8 cellular contexts compared by ENCODE assay signal in the genomic region with DNA sequence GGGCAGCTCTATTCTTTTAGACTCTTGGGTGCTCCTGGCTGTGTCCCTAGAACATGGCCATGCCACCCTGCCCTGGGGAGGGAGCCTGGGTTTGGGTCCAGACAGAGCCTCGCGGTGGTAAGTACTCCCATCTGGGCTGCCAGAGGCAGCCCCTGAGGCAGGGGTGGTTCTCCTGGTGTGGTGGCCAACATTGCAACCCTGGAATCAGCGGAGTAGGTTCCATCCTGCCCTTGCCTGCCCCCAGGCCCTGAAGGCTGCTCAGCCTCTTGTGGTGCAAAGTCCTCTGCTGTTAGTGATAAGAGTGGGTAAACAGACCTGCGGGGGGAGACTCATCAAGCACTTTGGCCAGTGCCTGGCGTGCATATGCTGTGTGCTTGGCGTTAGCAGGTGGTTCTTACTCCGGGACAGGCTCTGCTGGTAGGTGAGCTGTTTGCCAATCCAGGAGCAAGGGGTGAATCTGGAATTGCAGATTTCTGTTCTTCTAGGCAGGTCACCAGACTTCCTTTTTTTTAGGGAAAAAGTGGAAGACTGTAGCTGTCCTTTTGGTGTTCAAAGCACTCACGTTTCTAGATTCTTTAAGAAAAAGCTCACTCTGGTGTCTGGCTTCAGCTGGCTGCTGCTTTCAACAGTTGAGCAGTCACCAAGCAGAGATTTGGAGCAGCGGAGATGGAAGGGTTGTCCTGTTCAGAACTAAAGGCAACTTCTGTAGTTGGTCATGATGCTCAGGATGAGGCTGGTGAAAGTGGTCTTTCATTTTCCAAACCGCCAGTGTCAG. TPM values are rescaled to one million over a fixed set of nuclear protein-coding genes. Genes with fewer than 3 reads are reported as not detected.
DNase-seq lines count a peak whose midpoint lies in the region; ATAC-seq and TF ChIP-seq lines count a peak whose summit lies in the region.

No MANE protein-coding gene starts in this region.

- WGBS in liver, result 35% methylated on average over 10 of the region's 10 CpGs

- peaks cover 6% of the 10 kb centered on the region; the same call in 1 of the 2 replicates for H3F3A ChIP-seq in GM23338 (replicated peaks; ENCODE audit: low read depth)

- no peaks in the 10 kb centered on the region for H3K9me3 ChIP-seq in BE2C
- no peaks in the 10 kb centered on the region for H3K9me3 ChIP-seq in liver (ENCODE audit: control insufficient read depth in 4 of 4, low read length in 3 of 4)
- H3K9me3 ChIP-seq in A673 (ENCODE audit: low read depth, low read length, poor library complexity, severe bottlenecking), result no peaks in the 10 kb centered on the region

- ATAC-seq in GM23338, result no peak
- ATAC-seq in GM19351 (IDR thresholded peaks at IDR 0.05; ENCODE audit: unreplicated experiment), result no peak

- no peak overlapping the region for H2AFZ ChIP-seq in GM23338

- no peak for TF ChIP-seq CTCF in BE2C (IDR thresholded peaks at IDR 0.05; ENCODE audit: low read depth, low read length)
- TF ChIP-seq CTCF in GM23338 (conservative IDR thresholded peaks at IDR 0.05; ENCODE audit: low read depth in 2 of 2), result 0 out of 4 replicates have a peak, but pooled peaks of 1 of the 2 experiments have one; percentile 1
- no peak for TF ChIP-seq CTCF in liver (IDR thresholded peaks at IDR 0.05; ENCODE audit: low read depth, low read length, missing input control)
- TF ChIP-seq CTCF in A673 (conservative IDR thresholded peaks at IDR 0.05; ENCODE audit: low read depth, low read length), result no peak

- peaks cover 51% of the 10 kb centered on the region for H4K20me1 ChIP-seq in GM23338 (replicated peaks; ENCODE audit: insufficient read depth)

- BruUV-seq in A673 (replicated peaks; lab: Mats Ljungman, UMichigan), result no TSS peak

- no peaks in the 10 kb centered on the region for H3K9me3 Mint-ChIP-seq in GM23338
- no peaks in the 10 kb centered on the region for H3K9me3 Mint-ChIP-seq in activated T-helper 1 cell treated with anti-CD3 and anti-CD28 coated beads, Interleukin-12 subunit alpha, Interleukin-12 subunit beta, Interleukin-2, Interleukin-4 antibody, amounts not matched to agents 30 ng/mL and 10 ng/mL and 1 ng/mL, durations not matched to agents 14 hours and 24 hours and 36 hours

- DNase-seq in BE2C (peak; percentile 55), GM23338 (ENCODE audit: low spot score) (no peak), A673 (ENCODE audit: low spot score) (no peak), AG08396 (ENCODE audit: low spot score) (no peak), CD1c-positive myeloid dendritic cell (ENCODE audit: extremely low spot score) (no peak)
- DNase-seq in activated T-helper 1 cell treated with anti-CD3 and anti-CD28 coated beads, Interleukin-12 subunit alpha, Interleukin-12 subunit beta, Interleukin-2, Interleukin-4 antibody, amounts not matched to agents 30 ng/mL and 10 ng/mL and 1 ng/mL, durations not matched to agents 14 hours and 24 hours and 36 hours (ENCODE audit: low spot score), result no peak

- peak overlapping the region; percentile 83; the same call in 2 of the 3 replicates for H3K4me3 Mint-ChIP-seq in GM23338
- H3K4me3 Mint-ChIP-seq in activated T-helper 1 cell treated with anti-CD3 and anti-CD28 coated beads, Interleukin-12 subunit alpha, Interleukin-12 subunit beta, Interleukin-2, Interleukin-4 antibody, amounts not matched to agents 30 ng/mL and 10 ng/mL and 1 ng/mL, durations not matched to agents 14 hours and 24 hours and 36 hours, result peak overlapping the region; percentile 84

- POLR2A ChIA-PET in A673 (lab: Charles Lee; ENCODE audit: low non-redundant PET), result no interaction called here

- H3K27ac Mint-ChIP-seq in GM23338, result no peak overlapping the region
- H3K27ac Mint-ChIP-seq in activated T-helper 1 cell treated with anti-CD3 and anti-CD28 coated beads, Interleukin-12 subunit alpha, Interleukin-12 subunit beta, Interleukin-2, Interleukin-4 antibody, amounts not matched to agents 30 ng/mL and 10 ng/mL and 1 ng/mL, durations not matched to agents 14 hours and 24 hours and 36 hours, result peak overlapping the region; percentile 40

- H3K4me2 ChIP-seq in GM23338, result peak overlapping the region; percentile 96

- peaks cover 43% of the 10 kb centered on the region for H3K36me3 Mint-ChIP-seq in GM23338 (ENCODE audit: low read depth)
- H3K36me3 Mint-ChIP-seq in activated T-helper 1 cell treated with anti-CD3 and anti-CD28 coated beads, Interleukin-12 subunit alpha, Interleukin-12 subunit beta, Interleukin-2, Interleukin-4 antibody, amounts not matched to agents 30 ng/mL and 10 ng/mL and 1 ng/mL, durations not matched to agents 14 hours and 24 hours and 36 hours (ENCODE audit: low read depth), result peaks cover 32% of the 10 kb centered on the region

- H3K36me3 ChIP-seq in BE2C (no peaks in the 10 kb centered on the region), GM23338 (ENCODE audit: insufficient read depth) (no peaks in the 10 kb centered on the region; the same call in 1 of the 2 replicates), liver (ENCODE audit: control insufficient read depth in 4 of 4, insufficient read depth in 3 of 4, low read depth in 1 of 4, low read length in 3 of 4) (peaks cover 0 to 8% (median under 1%) of the 10 kb centered on the region in 4 donors), A673 (ENCODE audit: insufficient read depth, low read length, poor library complexity, severe bottlenecking) (peaks cover 5% of the 10 kb centered on the region)

- H3K27ac ChIP-seq in GM23338 (ENCODE audit: low read depth) (no peak overlapping the region), liver (ENCODE audit: low read depth in 1 of 2, low read length in 2 of 2) (peak overlapping the region; percentile 4 to 9), A673 (ENCODE audit: low read depth, low read length, poor library complexity, severe bottlenecking) (no peak overlapping the region)

- peak overlapping the region; percentile 11; the same call in 1 of the 2 replicates for H3K4me3 ChIP-seq in BE2C (ENCODE audit: low read depth, low read length)
- H3K4me3 ChIP-seq in GM23338, result peak overlapping the region; percentile 10; the same call in 1 of the 2 replicates
- peak overlapping the region in 2 of 3 donors; percentile 3 to 29 for H3K4me3 ChIP-seq in liver (ENCODE audit: low read depth in 1 of 3, low read length in 3 of 3)
- no peak overlapping the region for H3K4me3 ChIP-seq in A673 (ENCODE audit: low read depth, low read length, poor library complexity, severe bottlenecking)

- peaks cover 40% of the 10 kb centered on the region for H3K4me1 Mint-ChIP-seq in GM23338
- peaks cover 52% of the 10 kb centered on the region for H3K4me1 Mint-ChIP-seq in activated T-helper 1 cell treated with anti-CD3 and anti-CD28 coated beads, Interleukin-12 subunit alpha, Interleukin-12 subunit beta, Interleukin-2, Interleukin-4 antibody, amounts not matched to agents 30 ng/mL and 10 ng/mL and 1 ng/mL, durations not matched to agents 14 hours and 24 hours and 36 hours (ENCODE audit: low read depth)

- H3K27me3 ChIP-seq in BE2C (no peaks in the 10 kb centered on the region), GM23338 (ENCODE audit: insufficient read depth) (no peaks in the 10 kb centered on the region), liver (ENCODE audit: control insufficient read depth in 4 of 4, insufficient read depth in 4 of 4, low read length in 3 of 4) (no peaks in the 10 kb centered on the region), A673 (replicated peaks; ENCODE audit: insufficient read depth, low read depth, low read length, poor library complexity) (no peaks in the 10 kb centered on the region)

- H3K27me3 Mint-ChIP-seq in GM23338 (ENCODE audit: insufficient read depth, low read depth, poor library complexity), result peaks cover 18% of the 10 kb centered on the region
- no peaks in the 10 kb centered on the region for H3K27me3 Mint-ChIP-seq in activated T-helper 1 cell treated with anti-CD3 and anti-CD28 coated beads, Interleukin-12 subunit alpha, Interleukin-12 subunit beta, Interleukin-2, Interleukin-4 antibody, amounts not matched to agents 30 ng/mL and 10 ng/mL and 1 ng/mL, durations not matched to agents 14 hours and 24 hours and 36 hours (ENCODE audit: insufficient read depth)

- intact Hi-C loops in activated T-helper 1 cell treated with anti-CD3 and anti-CD28 coated beads, Interleukin-12 subunit alpha, Interleukin-12 subunit beta, Interleukin-2, Interleukin-4 antibody, amounts not matched to agents 30 ng/mL and 10 ng/mL and 1 ng/mL, durations not matched to agents 14 hours and 24 hours and 36 hours (cut with micrococcal nuclease), result loop anchor here (5.0 kb wide), 3 partner anchors 282 to 497 kb away; partner anchors contain the start of genes ANKRD36 and ARID5A
- intact Hi-C loops in A673 (cut with micrococcal nuclease; ENCODE audit: unreplicated experiment), result loop anchor here (5.0 kb wide), 1 partner anchor 143 kb away; no protein-coding TSS in a partner anchor

- H3K4me1 ChIP-seq in BE2C (no peaks in the 10 kb centered on the region), GM23338 (ENCODE audit: insufficient read depth) (peaks cover 21% of the 10 kb centered on the region), liver (ENCODE audit: control insufficient read depth in 4 of 4, insufficient read depth in 4 of 4, low read length in 3 of 4) (peaks cover 22 to 73% (median 64%) of the 10 kb centered on the region in 4 donors), A673 (ENCODE audit: insufficient read depth, low read length, poor library complexity, severe bottlenecking) (no peaks in the 10 kb centered on the region)

- peaks cover 73% of the 10 kb centered on the region for H3K79me2 ChIP-seq in GM23338 (replicated peaks; ENCODE audit: insufficient read depth)

- TF ChIP-seq RAD21 in liver (IDR thresholded peaks at IDR 0.05), result peak; percentile 54 to 71

- CTCF ChIA-PET in A673 (lab: Charles Lee), result no interaction called here

- no peaks in the 10 kb centered on the region for H3K9me2 ChIP-seq in GM23338 (ENCODE audit: insufficient read depth)

- H3K9ac ChIP-seq in liver (ENCODE audit: low read depth in 1 of 2, low read length in 2 of 2), result no peak overlapping the region

RNA-seq across cellular contexts. Expression of gene CNNM3, which starts 3.2 kb away (rescaled TPM):
- 17.9 TPM for polyA plus RNA-seq in BE2C (2012; ENCODE audit: insufficient read depth, insufficient read length, low read depth)
- 22.8 and 25.7 TPM in 2 replicates for total RNA-seq in GM23338 (2014; rRNA removed; shearing (Covaris generic))
- polyA plus RNA-seq in GM23338 (2016; fragmentation: Nextera tagmentation; extraction: Ambion mirVana) (5.3 and 7.7 TPM in 2 replicates), liver (10 to 100 TPM; 10.0 to 15.2 TPM)
- 26.1 and 31.4 TPM in 2 replicates for total RNA-seq in activated T-helper 1 cell treated with anti-CD3 and anti-CD28 coated beads, Interleukin-12 subunit alpha, Interleukin-12 subunit beta, Interleukin-2, Interleukin-4 antibody, amounts not matched to agents 30 ng/mL and 10 ng/mL and 1 ng/mL, durations not matched to agents 14 hours and 24 hours and 36 hours
- total RNA-seq in liver (10 to 100 TPM; 17.0 to 19.8 TPM), A673 (2021) (20.3 and 20.9 TPM in 2 replicates)

RNA-seq across cellular contexts. Expression of gene ANKRD23, which starts 24.5 kb away (rescaled TPM):
- polyA plus RNA-seq in BE2C (2012; ENCODE audit: insufficient read depth, insufficient read length, low read depth), result 4.0 TPM
- 4.0 and 6.5 TPM in 2 replicates for total RNA-seq in GM23338 (2014; rRNA removed; shearing (Covaris generic))
- polyA plus RNA-seq in GM23338 (2016; fragmentation: Nextera tagmentation; extraction: Ambion mirVana), result 2.9 and 5.0 TPM in 2 replicates
- 8.2 and 8.8 TPM in 2 replicates for total RNA-seq in activated T-helper 1 cell treated with anti-CD3 and anti-CD28 coated beads, Interleukin-12 subunit alpha, Interleukin-12 subunit beta, Interleukin-2, Interleukin-4 antibody, amounts not matched to agents 30 ng/mL and 10 ng/mL and 1 ng/mL, durations not matched to agents 14 hours and 24 hours and 36 hours
- total RNA-seq in liver, result 1 to 10 TPM; 1.4 to 4.2 TPM
- polyA plus RNA-seq in liver, result 1 to 10 TPM in 1 of 2 donors, under 1 TPM in 1; 0.82 to 2.4 TPM
- 6.2 and 8.6 TPM in 2 replicates for total RNA-seq in A673 (2021)

RNA-seq across cellular contexts. Expression of gene ANKRD39, which starts 38.5 kb away (rescaled TPM):
- 28.5 TPM for polyA plus RNA-seq in BE2C (2012; ENCODE audit: insufficient read depth, insufficient read length, low read depth)
- total RNA-seq in GM23338 (2014; rRNA removed; shearing (Covaris generic)), result 17.5 and 18.3 TPM in 2 replicates
- polyA plus RNA-seq in GM23338 (2016; fragmentation: Nextera tagmentation; extraction: Ambion mirVana) (32.0 and 33.8 TPM in 2 replicates), liver (10 to 100 TPM; 12.1 to 22.7 TPM)
- total RNA-seq in activated T-helper 1 cell treated with anti-CD3 and anti-CD28 coated beads, Interleukin-12 subunit alpha, Interleukin-12 subunit beta, Interleukin-2, Interleukin-4 antibody, amounts not matched to agents 30 ng/mL and 10 ng/mL and 1 ng/mL, durations not matched to agents 14 hours and 24 hours and 36 hours, result 40.8 and 41.1 TPM in 2 replicates
- total RNA-seq in liver (1 to 10 TPM; 4.7 to 9.3 TPM), A673 (2021) (21.0 and 25.3 TPM in 2 replicates)

RNA-seq across cellular contexts. Expression of gene SEMA4C, which starts 50.6 kb away (rescaled TPM):
- polyA plus RNA-seq in BE2C (2012; ENCODE audit: insufficient read depth, insufficient read length, low read depth), result 32.7 TPM
- 69.7 and 80.7 TPM in 2 replicates for total RNA-seq in GM23338 (2014; rRNA removed; shearing (Covaris generic))
- polyA plus RNA-seq in GM23338 (2016; fragmentation: Nextera tagmentation; extraction: Ambion mirVana) (15.4 and 16.8 TPM in 2 replicates), liver (10 to 100 TPM in 1 of 2 donors, 1 to 10 TPM in 1; 3.7 to 13.0 TPM)
- total RNA-seq in activated T-helper 1 cell treated with anti-CD3 and anti-CD28 coated beads, Interleukin-12 subunit alpha, Interleukin-12 subunit beta, Interleukin-2, Interleukin-4 antibody, amounts not matched to agents 30 ng/mL and 10 ng/mL and 1 ng/mL, durations not matched to agents 14 hours and 24 hours and 36 hours, result 18.7 and 20.6 TPM in 2 replicates
- total RNA-seq in liver (10 to 100 TPM; 13.3 to 23.2 TPM), A673 (2021) (33.3 and 36.1 TPM in 2 replicates)

RNA-seq across cellular contexts. Expression of gene CNNM4, which starts 58.6 kb away (rescaled TPM):
- 4.6 TPM for polyA plus RNA-seq in BE2C (2012; ENCODE audit: insufficient read depth, insufficient read length, low read depth)
- total RNA-seq in GM23338 (2014; rRNA removed; shearing (Covaris generic)), result 6.7 and 12.9 TPM in 2 replicates
- polyA plus RNA-seq in GM23338 (2016; fragmentation: Nextera tagmentation; extraction: Ambion mirVana) (2.5 and 2.9 TPM in 2 replicates), liver (1 to 10 TPM in 1 of 2 donors, under 1 TPM in 1; 0.82 to 2.3 TPM)
- 9.9 and 11.1 TPM in 2 replicates for total RNA-seq in activated T-helper 1 cell treated with anti-CD3 and anti-CD28 coated beads, Interleukin-12 subunit alpha, Interleukin-12 subunit beta, Interleukin-2, Interleukin-4 antibody, amounts not matched to agents 30 ng/mL and 10 ng/mL and 1 ng/mL, durations not matched to agents 14 hours and 24 hours and 36 hours
- total RNA-seq in liver (1 to 10 TPM; 1.9 to 2.2 TPM), A673 (2021) (15.0 and 16.3 TPM in 2 replicates)

Comparison
In these comparisons a context has a peak if more than half of its experiments do, and no peak if none do; other contexts are left out.
1. H3K27ac ChIP-seq: peak in liver (2 of 2); none in GM23338 (single experiment) and A673 (single experiment).